Comparison of ENCODE assay signal across 8 cellular contexts in the genomic region with DNA sequence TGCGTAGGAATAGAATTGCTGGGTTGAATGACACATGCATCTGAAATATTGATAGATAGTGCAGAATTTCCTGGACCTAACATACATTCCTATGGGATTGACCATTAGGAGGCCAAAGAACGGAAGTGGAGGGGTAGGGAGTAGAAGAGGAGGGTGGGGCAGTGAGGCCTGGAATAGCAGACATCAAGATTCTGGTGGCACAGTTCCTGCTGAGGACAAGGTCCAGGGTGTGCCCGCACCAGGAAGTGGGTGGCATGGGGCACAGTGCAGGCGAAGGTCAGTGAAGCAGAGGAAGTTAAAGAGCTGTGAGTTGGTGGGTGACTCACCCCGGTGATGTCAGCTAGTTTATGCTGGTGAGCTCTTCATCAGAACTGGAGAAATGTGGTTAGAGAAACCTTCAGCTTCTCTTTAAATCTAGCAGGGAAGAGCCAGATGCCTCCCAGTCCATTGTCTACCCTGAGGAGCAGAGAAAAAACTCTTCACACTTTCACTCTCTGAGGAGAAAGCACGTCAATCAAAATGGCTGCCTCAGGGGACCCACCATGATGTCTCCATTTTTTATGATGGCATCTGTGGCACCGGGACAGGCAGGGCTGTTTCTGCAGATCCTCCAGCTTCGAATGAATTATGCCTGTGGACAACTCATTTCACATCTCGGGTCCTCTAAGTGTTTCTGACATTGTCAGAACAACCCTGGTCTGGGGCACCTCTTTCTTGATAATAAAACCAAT. TPM values are rescaled to one million over a fixed set of nuclear protein-coding genes. Genes with fewer than 3 reads are reported as not detected.
DNase-seq lines count a peak whose midpoint lies in the region; ATAC-seq and TF ChIP-seq lines count a peak whose summit lies in the region.

No MANE protein-coding gene starts in this region.

- DNase-seq in KBM-7 (peak; percentile 6), dedifferentiated amniotic fluid mesenchymal stem cell (ENCODE audit: extremely low spot score) (peak; percentile 71), natural killer cell (peak; percentile 59), tibial artery (peak; percentile 78 to 85), DMS79 treated with DMSO at 0.1 percent for 48 hours (lab: John Stamatoyannopoulos, UW) (no peak), NCI-H2171 treated with DMSO at 0.1 percent for 48 hours (lab: John Stamatoyannopoulos, UW) (no peak)
- peak; percentile 73 to 76 for DNase-seq in activated CD4-positive, alpha-beta T cell treated with anti-CD3 and anti-CD28 coated beads for 4 hours

- peak; percentile 59 for ATAC-seq in GM19035 (IDR thresholded peaks at IDR 0.05; ENCODE audit: unreplicated experiment)
- ATAC-seq in natural killer cell: peak; percentile 87 to 93 (median 88)

- H3K4me1 Mint-ChIP-seq in natural killer cell: peaks cover 23 to 33% of the 10 kb centered on the region in 2 donors

- peak overlapping the region; percentile 44 to 45 for H3K27ac ChIP-seq in tibial artery

- H3K4me3 ChIP-seq in tibial artery: no peak overlapping the region

- H3K4me1 ChIP-seq in tibial artery: peaks cover 0 to 37% (median 25%) of the 10 kb centered on the region in 4 donors

- H3K36me3 ChIP-seq in tibial artery: no peaks in the 10 kb centered on the region

- no peaks in the 10 kb centered on the region for H3K9me3 Mint-ChIP-seq in natural killer cell

- in situ Hi-C loops in KBM-7 (cut with MboI; ENCODE audit: low pct_unique_long_range_greater_than_20kb, low sequenced_read_pairs): loop anchor here (25.0 kb wide), 1 partner anchor 324 kb away; no protein-coding TSS in a partner anchor

- peak overlapping the region; percentile 81 to 89 for H3K27ac Mint-ChIP-seq in natural killer cell

- intact Hi-C loops in natural killer cell (cut with micrococcal nuclease): loop anchor here (1.0 to 5.0 kb wide), 2 partner anchors 29 to 104 kb away; partner anchors contain the start of gene CD28
- intact Hi-C loops in tibial artery (cut with DNase I; ENCODE audit: low total_unique reads): loop anchor here (10.0 kb wide), 1 partner anchor 157 kb away; no protein-coding TSS in a partner anchor

- peaks cover 10 to 16% of the 10 kb centered on the region in 2 donors for H3K27me3 Mint-ChIP-seq in natural killer cell (ENCODE audit: low read depth in 2 of 2)

- TF ChIP-seq CTCF in natural killer cell (IDR thresholded peaks at IDR 0.05): no peak
- TF ChIP-seq CTCF in tibial artery (IDR thresholded peaks at IDR 0.05): no peak

- no peaks in the 10 kb centered on the region for H3K9me3 ChIP-seq in tibial artery

- H3K36me3 Mint-ChIP-seq in natural killer cell: no peaks in the 10 kb centered on the region

- peak overlapping the region; percentile 60 for H3K4me3 Mint-ChIP-seq in natural killer cell

- H3K27me3 ChIP-seq in tibial artery: no peaks in the 10 kb centered on the region

RNA-seq across cellular contexts. Expression of gene CTLA4, which starts 55.9 kb away (rescaled TPM):
- total RNA-seq in natural killer cell: 1 to 10 TPM in 1 of 3 donors, under 1 TPM in 2; 0.31 to 2.3 (median 0.78) TPM

Comparison
In these comparisons a context has a peak if more than half of its experiments do, and no peak if none do; other contexts are left out.
1. DNase-seq: peak in KBM-7 (single experiment), activated CD4-positive, alpha-beta T cell treated with anti-CD3 and anti-CD28 coated beads for 4 hours (2 of 2), dedifferentiated amniotic fluid mesenchymal stem cell (single experiment), natural killer cell (single experiment) and tibial artery (2 of 2); none in DMS79 treated with DMSO at 0.1 percent for 48 hours (single experiment) and NCI-H2171 treated with DMSO at 0.1 percent for 48 hours (single experiment).